ENCODE assay signal across 11 cellular contexts in the genomic region with DNA sequence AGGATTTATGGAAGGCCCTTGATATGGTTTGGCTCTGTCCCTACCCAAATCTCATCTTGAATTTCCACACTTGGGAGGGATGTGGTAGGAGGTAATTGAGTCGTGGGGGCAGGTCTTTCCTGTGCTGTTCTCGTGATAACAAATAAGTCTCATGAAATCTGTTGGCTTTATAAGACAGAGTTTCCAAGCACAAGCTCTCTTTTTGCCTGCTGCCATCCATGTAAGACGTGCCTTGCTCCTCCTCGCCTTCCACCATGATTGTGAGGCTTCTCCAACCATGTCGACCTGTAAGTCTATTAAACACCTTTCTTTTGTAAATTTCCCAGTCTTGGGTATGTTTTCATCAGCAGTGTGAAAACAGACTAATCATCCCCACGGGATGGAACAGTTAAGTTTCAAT.
"Had no signal": no experiment of that assay in that cellular context is flagged by ENCODE, and none has a peak within 500 bp of the region (broad histone marks: within the 10 kb centered on the region; RNA-seq: fewer than 3 reads in every experiment).

No MANE protein-coding gene starts in this region.

- FAIRE-seq: H1, H54 had no signal

- H3K4me2 ChIP-seq: GM23338 had no signal

- H3K9me3 ChIP-seq: HAP-1 had no signal

- H3K36me3 ChIP-seq: HAP-1 had no signal

- DNase-seq: GM23248, GOT3, H7, H9, HCEC 1CT, HFFc6 had no signal

- H3K9ac ChIP-seq: GM23248 had no signal

- ATAC-seq: GM23338, HCT116 had no signal

- H3K4me3 ChIP-seq: GM23248, GM23338, HAP-1 had no signal

- H3K27ac ChIP-seq: GM23248 had no signal

- H2AFZ ChIP-seq: GM23248, GM23338 had no signal

- H3K4me1 ChIP-seq: HAP-1 had no signal
